Comparison of ENCODE assay signal across 8 cellular contexts in genomic region chr7:100475549-100475948, GRCh38. TPM values are rescaled to one million over a fixed set of nuclear protein-coding genes. Genes with fewer than 3 reads are reported as not detected.
DNase-seq lines count a peak whose midpoint lies in the region; ATAC-seq and TF ChIP-seq lines count a peak whose summit lies in the region.
"Had no signal": no experiment of that assay in that cellular context is flagged by ENCODE, and none has a peak within 500 bp of the region (broad histone marks: within the 10 kb centered on the region; RNA-seq: fewer than 3 reads in every experiment).

No MANE protein-coding gene starts in this region.

- peak overlapping the region; percentile 89 for H3K27ac Mint-ChIP-seq in MCF 10A (ENCODE audit: low read depth, unreplicated experiment)

- H2AFZ ChIP-seq in mammary epithelial cell (ENCODE audit: low read depth, low read length) = no peak overlapping the region

- H3K4me2 ChIP-seq in mammary epithelial cell (ENCODE audit: insufficient read depth, low read depth, low read length) = no peak overlapping the region

- dilution Hi-C loops in mammary epithelial cell (cut with HindIII; ENCODE audit: low sequenced_read_pairs) = no loop called here

- WGBS in mammary epithelial cell (ENCODE audit: low coverage, missing lambda C conversion rate) = 56% methylated on average over 3 of the region's 9 CpGs
- 26% methylated on average over 9 of the region's 9 CpGs for WGBS in right cardiac atrium

- H3K27me3 ChIP-seq in mammary epithelial cell (ENCODE audit: insufficient read depth, low read length) (no peaks in the 10 kb centered on the region), right cardiac atrium (ENCODE audit: control insufficient read depth, insufficient read depth) (no peaks in the 10 kb centered on the region), upper lobe of right lung (no peaks in the 10 kb centered on the region)

- H3K9me3 ChIP-seq in mammary epithelial cell (replicated peaks; ENCODE audit: insufficient read depth, low read length) (no peaks in the 10 kb centered on the region), right cardiac atrium (ENCODE audit: control insufficient read depth, low read length) (no peaks in the 10 kb centered on the region), upper lobe of right lung (no peaks in the 10 kb centered on the region)

- H3K4me3 ChIP-seq in mammary epithelial cell (replicated peaks in 1 of 3; ENCODE audit: insufficient read depth in 1 of 3, low read depth in 2 of 3, low read length in 3 of 3) (no peak overlapping the region), right cardiac atrium (ENCODE audit: low read length) (peak overlapping the region; percentile 16), upper lobe of right lung (peak overlapping the region; percentile 88)
- H3K4me3 ChIP-seq: lung had no signal

- peaks cover 6% of the 10 kb centered on the region for H3K36me3 ChIP-seq in mammary epithelial cell (ENCODE audit: insufficient read depth, low read length)
- H3K36me3 ChIP-seq in upper lobe of right lung = peaks cover 36% of the 10 kb centered on the region
- H3K36me3 ChIP-seq: WERI-Rb-1 had no signal

- no peak overlapping the region for H3K9ac ChIP-seq in mammary epithelial cell (ENCODE audit: insufficient read depth, low read length)

- intact Hi-C loops in MCF 10A (cut with micrococcal nuclease) (loop anchor here (5.0 kb wide), 1 partner anchor 197 kb away; the partner anchor contains the start of gene GNB2), mammary epithelial cell (cut with micrococcal nuclease) (loop anchor here (5.0 kb wide), 2 partner anchors 197 to 377 kb away; partner anchors contain the start of genes GNB2 and SLC12A9), right cardiac atrium (cut with DNase I) (loop anchor here in 2 of 4 donors (5.0 to 10.0 kb wide), 2 partner anchors 72 to 209 kb away; no protein-coding TSS in a partner anchor), upper lobe of right lung (cut with DNase I) (loop anchor here (10.0 kb wide), 1 partner anchor 209 kb away; no protein-coding TSS in a partner anchor)

- H3K4me1 Mint-ChIP-seq in MCF 10A (ENCODE audit: insufficient read depth, unreplicated experiment) = peaks cover 12% of the 10 kb centered on the region

- POLR2A ChIA-PET in MCF 10A (lab: Yijun Ruan, JAX) = interaction anchor here (1.6 to 2.4 kb wide), 2 partner anchors 64 to 111 kb away, joined by 6 to 10 read pairs; partner anchors contain the start of genes AGFG2, FBXO24 and LRCH4

- peak overlapping the region; percentile 93 for H3K4me3 Mint-ChIP-seq in MCF 10A (ENCODE audit: unreplicated experiment)

- H3K36me3 Mint-ChIP-seq in MCF 10A (ENCODE audit: insufficient read depth, unreplicated experiment) = peaks cover 17% of the 10 kb centered on the region

- H3K9me3 Mint-ChIP-seq in MCF 10A (ENCODE audit: unreplicated experiment) = no peaks in the 10 kb centered on the region

- no peaks in the 10 kb centered on the region for H3K27me3 Mint-ChIP-seq in MCF 10A (ENCODE audit: insufficient read depth, unreplicated experiment)

- in situ Hi-C loops in mammary epithelial cell (cut with MboI; ENCODE audit: low sequenced_read_pairs in 2 of 2) = loop anchor here (10.0 kb wide), 3 partner anchors 79 to 209 kb away; partner anchors contain the start of genes FBXO24 (in 1 of the 2) and LRCH4 (in 1 of the 2)

- H3K27ac ChIP-seq in mammary epithelial cell (ENCODE audit: insufficient read depth, low read depth, low read length) = no peak overlapping the region
- H3K27ac ChIP-seq in right cardiac atrium (ENCODE audit: low read length) = peak overlapping the region; percentile 80
- H3K27ac ChIP-seq in upper lobe of right lung = peak overlapping the region; percentile 42
- H3K27ac ChIP-seq: WERI-Rb-1 had no signal

- TF ChIP-seq CTCF in MCF 10A (IDR thresholded peaks at IDR 0.05; ENCODE audit: unreplicated experiment) (no peak), mammary epithelial cell (conservative IDR thresholded peaks at IDR 0.05 in 1 of 2, IDR thresholded peaks at IDR 0.05 in 1 of 2; ENCODE audit: extremely low read depth in 1 of 2, insufficient read depth in 1 of 2, low read depth in 1 of 2, low read length in 2 of 2) (no peak), upper lobe of right lung (IDR thresholded peaks at IDR 0.05) (no peak)

- H4K20me1 ChIP-seq in mammary epithelial cell (ENCODE audit: insufficient read depth, low read length) = no peaks in the 10 kb centered on the region

- DNase-seq in MCF 10A (ENCODE audit: unreplicated experiment) (no peak), mammary epithelial cell (no peak), right cardiac atrium (peak; percentile 63 to 91 (median 85)), upper lobe of right lung (no peak), NCI-H510A treated with DMSO at 0.1 percent for 48 hours (lab: John Stamatoyannopoulos, UW) (no peak)
- DNase-seq: WERI-Rb-1 had no signal

- CTCF ChIA-PET in MCF 10A (lab: Yijun Ruan, JAX) (interaction anchor here (1.1 to 3.4 kb wide), 2 partner anchors 87 to 89 kb away, joined by 5 to 18 read pairs; no protein-coding TSS in a partner anchor), mammary epithelial cell (lab: Charles Lee; ENCODE audit: low non-redundant PET) (no interaction called here)

- no TSS peak for BruUV-seq in MCF 10A (replicated peaks; lab: Mats Ljungman, UMichigan)
- BruUV-seq in mammary epithelial cell (replicated peaks; lab: Mats Ljungman, UMichigan) = no TSS peak

- peaks cover 37% of the 10 kb centered on the region for H3K79me2 ChIP-seq in mammary epithelial cell (ENCODE audit: insufficient read depth, low read length)

- no peak for ATAC-seq in right cardiac atrium
- ATAC-seq in upper lobe of right lung = no peak
- no peak for ATAC-seq in GM19455 (IDR thresholded peaks at IDR 0.05; ENCODE audit: unreplicated experiment)

- H3K4me1 ChIP-seq in mammary epithelial cell (ENCODE audit: insufficient read depth, low read length) (peaks cover 28% of the 10 kb centered on the region), right cardiac atrium (ENCODE audit: control insufficient read depth, insufficient read depth, low read length) (peaks cover 19% of the 10 kb centered on the region), upper lobe of right lung (peaks cover 45% of the 10 kb centered on the region)

RNA-seq across cellular contexts. Expression of gene TSC22D4, which starts 3.5 kb away (rescaled TPM):
- 36.0 and 43.8 TPM in 2 replicates for total RNA-seq in MCF 10A (2022)
- total RNA-seq in mammary epithelial cell = 10 to 100 TPM; 12.0 to 35.2 TPM
- polyA plus RNA-seq in mammary epithelial cell = 20.6 TPM
- polyA minus RNA-seq in mammary epithelial cell = 14.0 TPM
- total RNA-seq in right cardiac atrium = 10 to 100 TPM; 36.7 to 63.6 (median 48.6) TPM
- polyA plus RNA-seq in right cardiac atrium = 61.2 TPM
- 51.8 TPM for total RNA-seq in upper lobe of right lung

RNA-seq across cellular contexts. Expression of gene NYAP1, which starts 8.2 kb away (rescaled TPM):
- total RNA-seq in MCF 10A (2022) (0.21 TPM in 1 of 2 replicates, not detected in the other), mammary epithelial cell (under 1 TPM; 0.33 to 0.80 TPM), right cardiac atrium (1 to 10 TPM in 1 of 4 donors, under 1 TPM in 3; 0.39 to 1.1 (median 0.65) TPM), upper lobe of right lung (0.55 TPM)
- polyA plus RNA-seq in mammary epithelial cell (0.09 TPM), right cardiac atrium (0.79 TPM)
- polyA minus RNA-seq in mammary epithelial cell = not detected

RNA-seq across cellular contexts. Expression of gene SPACDR, which starts 11.5 kb away (rescaled TPM):
- total RNA-seq in MCF 10A (2022) = 0.49 and 0.74 TPM in 2 replicates
- under 1 TPM in 1 of 2 donors, not detected in 1; 0.59 TPM for total RNA-seq in mammary epithelial cell
- 0.33 TPM for polyA plus RNA-seq in mammary epithelial cell
- not detected for polyA minus RNA-seq in mammary epithelial cell
- total RNA-seq in right cardiac atrium = under 1 TPM in 1 of 4 donors, not detected in 3; 0.44 TPM
- 0.11 TPM for polyA plus RNA-seq in right cardiac atrium
- 1.8 TPM for total RNA-seq in upper lobe of right lung

RNA-seq across cellular contexts. Expression of gene PPP1R35, which starts 39.3 kb away (rescaled TPM):
- total RNA-seq in MCF 10A (2022) (38.5 and 45.3 TPM in 2 replicates), mammary epithelial cell (10 to 100 TPM; 13.8 to 36.3 TPM), right cardiac atrium (10 to 100 TPM; 14.8 to 17.7 (median 16.5) TPM), upper lobe of right lung (24.7 TPM)
- polyA plus RNA-seq in mammary epithelial cell (20.3 TPM), right cardiac atrium (20.3 TPM)
- 19.4 TPM for polyA minus RNA-seq in mammary epithelial cell

RNA-seq across cellular contexts. Expression of gene MEPCE, which starts 45.9 kb away (rescaled TPM):
- total RNA-seq in MCF 10A (2022) (42.8 and 59.9 TPM in 2 replicates), mammary epithelial cell (10 to 100 TPM; 23.2 to 39.5 TPM), right cardiac atrium (10 to 100 TPM; 18.7 to 24.6 (median 23.2) TPM), upper lobe of right lung (36.3 TPM)
- polyA plus RNA-seq in mammary epithelial cell (24.1 TPM), right cardiac atrium (20.4 TPM)
- 37.6 TPM for polyA minus RNA-seq in mammary epithelial cell

Comparison
In these comparisons a context has a peak if more than half of its experiments do, and no peak if none do; other contexts are left out.
1. DNase-seq: peak in right cardiac atrium (3 of 3); none in MCF 10A (single experiment), mammary epithelial cell (single experiment), upper lobe of right lung (single experiment) and NCI-H510A treated with DMSO at 0.1 percent for 48 hours (single experiment).
2. H3K4me3 ChIP-seq: peak in right cardiac atrium (single experiment) and upper lobe of right lung (single experiment); none in mammary epithelial cell (0 of 3).